ENCODE assay signal across 1 cellular context in genomic region chr17:39402890-39403605, GRCh38.
TF ChIP-seq lines count a peak whose summit lies in the region.

No MANE protein-coding gene starts in this region.

TF ChIP-seq in K562, 482 proteins besides CTCF, POLR2A, EP300 and RAD21:
- TF ChIP-seq XRCC3 (IDR thresholded peaks at IDR 0.05) (no peak), ATF1 (CRISPR knock-in tag; IDR thresholded peaks at IDR 0.05) (no peak), ATF1 (tag; IDR thresholded peaks at IDR 0.05) (peak; percentile 11)
